ENCODE assay signal across 8 cellular contexts in genomic region chr3:9890249-9891071, GRCh38. TPM values are rescaled to one million over a fixed set of nuclear protein-coding genes. Genes with fewer than 3 reads are reported as not detected.
DNase-seq lines count a peak whose midpoint lies in the region; ATAC-seq and TF ChIP-seq lines count a peak whose summit lies in the region.

JAGN1 (plus strand) TSS chr3:9890610; CDS start chr3:9890723, 113 bp downstream.

- no peak for TF ChIP-seq CTCF in AG04450 (IDR thresholded peaks at IDR 0.05; ENCODE audit: low read depth, low read length)

- H3K4me3 ChIP-seq in AG04450 (ENCODE audit: low read depth, low read length) = peak within 1 kb of the TSS; percentile 96

- peak within 1 kb of the TSS; percentile 83 for H3K27ac ChIP-seq in AG04450 (ENCODE audit: low read depth, low read length)

- POLR2A ChIA-PET in AG04450 (lab: Yijun Ruan, JAX) = interaction anchor here (0.6 to 1.3 kb wide), 6 partner anchors 9 to 169 kb away, joined by 3 to 4 read pairs (median 3); no protein-coding TSS in a partner anchor

- DNase-seq in AG04450 (ENCODE audit: low read depth, low spot score) (peak; percentile 62), NCI-H446 (lab: John Stamatoyannopoulos, UW) (peak; percentile 31 to 80), islet precursor cell (peak; percentile 94)
- peak; percentile 86 for DNase-seq in central memory CD4-positive, alpha-beta T cell
- peak; percentile 86 to 87 for DNase-seq in stimulated activated CD4-positive, alpha-beta T cell treated with anti-CD3 and anti-CD28 coated beads, Interleukin-12 subunit alpha, Interleukin-12 subunit beta, amount 100 ng/mL, for 24 hours (ENCODE audit: low read depth in 2 of 2)

- no peaks in the 10 kb centered on the region for H3K27me3 ChIP-seq in AG04450 (ENCODE audit: control insufficient read depth, insufficient read depth, low read length)

- peaks cover 2% of the 10 kb centered on the region; the same call in 1 of the 2 replicates for H3K9me3 ChIP-seq in AG04450 (ENCODE audit: control insufficient read depth, insufficient read depth, low read length)

- CTCF ChIA-PET in AG04450 (lab: Charles Lee) = no interaction called here

- ATAC-seq in GM18870 (IDR thresholded peaks at IDR 0.05; ENCODE audit: unreplicated experiment) (peak; percentile 52), HG03108 (IDR thresholded peaks at IDR 0.05; ENCODE audit: unreplicated experiment) (peak; percentile 66)
- peak; percentile 81 to 82 for ATAC-seq in activated CD4-positive, CD25-positive, alpha-beta regulatory T cell treated with anti-CD3 and anti-CD28 coated beads, Interleukin-2, amount 50 U/mL, for 24 hours

RNA-seq across cellular contexts. Expression of gene JAGN1, which starts in this region (rescaled TPM):
- 44.4 and 47.9 TPM in 2 replicates for polyA plus RNA-seq in AG04450 (2011; rRNA removed)
- 38.3 and 45.5 TPM in 2 replicates for polyA minus RNA-seq in AG04450 (2011; rRNA and poly(A)+ RNA removed)

Comparison
In these comparisons a context has a peak if more than half of its experiments do, and no peak if none do; other contexts are left out.
1. Peak in every context shown above with its lines: DNase-seq, ATAC-seq, H3K4me3 ChIP-seq and H3K27ac ChIP-seq.